11 cellular contexts compared by ENCODE assay signal in genomic region chr16:79714440-79714839, GRCh38.
"Had no signal": no experiment of that assay in that cellular context is flagged by ENCODE, and none has a peak within 500 bp of the region (broad histone marks: within the 10 kb centered on the region; RNA-seq: fewer than 3 reads in every experiment).

No MANE protein-coding gene starts in this region.

- H3K27ac ChIP-seq: hepatocyte, tibial nerve had no signal

- H3K9me3 ChIP-seq: stomach, tibial nerve had no signal

- H3K27me3 ChIP-seq: hepatocyte, stomach, tibial nerve had no signal

- DNase-seq: activated CD4-positive, alpha-beta T cell treated with anti-CD3 and anti-CD28 coated beads, Interleukin-2, amount 50 U/mL, for 4 hours; activated CD4-positive, CD25-positive, alpha-beta regulatory T cell treated with anti-CD3 and anti-CD28 coated beads, Interleukin-2, amount 50 U/mL, for 72 hours; activated naive CD4-positive, alpha-beta T cell; cortex of kidney; effector CD8-positive, alpha-beta T cell; naive B cell; posterior cingulate gyrus; small intestine; stomach had no signal

- H3K4me3 ChIP-seq: hepatocyte, stomach, tibial nerve had no signal

- H3K36me3 ChIP-seq: stomach, tibial nerve had no signal
